Comparison of ENCODE assay signal across 17 cellular contexts in genomic region chr6:14945461-14946210, GRCh38.
"Had no signal": no experiment of that assay in that cellular context is flagged by ENCODE, and none has a peak within 500 bp of the region (broad histone marks: within the 10 kb centered on the region; RNA-seq: fewer than 3 reads in every experiment).

No MANE protein-coding gene starts in this region.

- DNase-seq: activated CD4-positive, alpha-beta T cell treated with anti-CD3 and anti-CD28 coated beads, Interleukin-2, amount 50 U/mL, for 48 hours; activated CD4-positive, CD25-positive, alpha-beta regulatory T cell treated with anti-CD3 and anti-CD28 coated beads, Interleukin-2, amount 50 U/mL, for 72 hours; activated naive CD4-positive, alpha-beta T cell; adrenal gland; caudate nucleus; colonic mucosa; effector CD8-positive, alpha-beta T cell; kidney; left ventricle myocardium superior; mesenchymal stem cell; stimulated activated CD4-positive, alpha-beta T cell treated with anti-CD3 and anti-CD28 coated beads, Interleukin-15, amount 100 ng/mL, for 24 hours; stimulated activated CD4-positive, alpha-beta T cell treated with anti-CD3 and anti-CD28 coated beads, Interleukin-4, amount 100 ng/mL, for 24 hours; thyroid gland had no signal

- H2AFZ ChIP-seq: parathyroid adenoma had no signal

- H3K9ac ChIP-seq: parathyroid adenoma had no signal

- H3K4me1 ChIP-seq: adrenal gland, colonic mucosa, gastroesophageal sphincter, parathyroid adenoma, thyroid gland had no signal

- H3K36me3 ChIP-seq: adrenal gland, colonic mucosa, gastroesophageal sphincter, thyroid gland had no signal

- H3K9me3 Mint-ChIP-seq: neural crest cell had no signal

- H3K9me3 ChIP-seq: adrenal gland, colonic mucosa, gastroesophageal sphincter, thyroid gland had no signal

- H3K27ac ChIP-seq: adrenal gland, colonic mucosa, gastroesophageal sphincter, parathyroid adenoma, thyroid gland had no signal

- H3K27me3 ChIP-seq: adrenal gland, colonic mucosa, gastroesophageal sphincter, thyroid gland had no signal

- FAIRE-seq: kidney, urothelium cell line had no signal

- ATAC-seq: gastroesophageal sphincter, left ventricle myocardium superior had no signal

- H3K4me3 ChIP-seq: adrenal gland, colonic mucosa, gastroesophageal sphincter, thyroid gland had no signal

- H3K4me3 Mint-ChIP-seq: neural crest cell had no signal

- H3K79me2 ChIP-seq: parathyroid adenoma had no signal

- H3K4me1 Mint-ChIP-seq: neural crest cell had no signal
